8 cellular contexts compared by ENCODE assay signal in genomic region chr10:119489572-119490326, GRCh38. TPM values are rescaled to one million over a fixed set of nuclear protein-coding genes. Genes with fewer than 3 reads are reported as not detected.
DNase-seq lines count a peak whose midpoint lies in the region; ATAC-seq and TF ChIP-seq lines count a peak whose summit lies in the region.

No MANE protein-coding gene starts in this region.

- no peaks in the 10 kb centered on the region for H3K9me3 Mint-ChIP-seq in progenitor cell of endocrine pancreas (ENCODE audit: low read depth)

- H3K4me3 ChIP-seq in AG04449 (ENCODE audit: low read depth, low read length) (peak overlapping the region; percentile 52), fibroblast of villous mesenchyme (ENCODE audit: low read depth, low read length) (peak overlapping the region; percentile 51)

- H3K36me3 Mint-ChIP-seq in progenitor cell of endocrine pancreas (ENCODE audit: insufficient read depth), result no peaks in the 10 kb centered on the region

- peak overlapping the region; percentile 60 for H3K4me3 Mint-ChIP-seq in progenitor cell of endocrine pancreas (ENCODE audit: low read depth)

- ATAC-seq in HG02852 (IDR thresholded peaks at IDR 0.05; ENCODE audit: unreplicated experiment), result peak; percentile 81

- DNase-seq in AG04449 (ENCODE audit: low read depth, low spot score), result no peak
- peak; percentile 84 for DNase-seq in GM13976 (ENCODE audit: low spot score)
- DNase-seq in NCI-H748 treated with DMSO at 0.1 percent for 48 hours (lab: John Stamatoyannopoulos, UW), result peak; percentile 6
- peak; percentile 67 for DNase-seq in activated T-cell treated with anti-CD3 and anti-CD28 coated beads for 48 hours (ENCODE audit: low read depth)
- no peak for DNase-seq in fibroblast of villous mesenchyme (ENCODE audit: low read depth)
- peak; percentile 74 for DNase-seq in progenitor cell of endocrine pancreas (ENCODE audit: low spot score, unreplicated experiment)
- DNase-seq in Ammon's horn (ENCODE audit: low spot score), result no peak

- TF ChIP-seq CTCF in AG04449 (IDR thresholded peaks at IDR 0.05; ENCODE audit: insufficient read depth, low read length, missing control alignments) (peak; percentile 91), GM13976 (IDR thresholded peaks at IDR 0.05; ENCODE audit: borderline replicate concordance, control extremely low read depth, extremely low read depth, insufficient read depth, missing control alignments) (peak; percentile 80), fibroblast of villous mesenchyme (IDR thresholded peaks at IDR 0.05; ENCODE audit: insufficient read depth, low read depth, low read length) (peak; percentile 93), progenitor cell of endocrine pancreas (IDR thresholded peaks at IDR 0.05; ENCODE audit: unreplicated experiment) (peak; percentile 84)

- in situ Hi-C loops in GM13976 (cut with MboI; ENCODE audit: low sequenced_read_pairs, unreplicated experiment), result no loop called here

- peaks cover 3% of the 10 kb centered on the region for H3K27me3 Mint-ChIP-seq in progenitor cell of endocrine pancreas

- no peak overlapping the region for H3K27ac Mint-ChIP-seq in progenitor cell of endocrine pancreas

- POLR2A ChIA-PET in AG04449 (lab: Yijun Ruan, JAX), result interaction anchor here (0.6 to 1.0 kb wide), 2 partner anchors 53 to 329 kb away, joined by 3 read pairs; partner anchors contain the start of gene RGS10

- CTCF ChIA-PET in AG04449 (lab: Yijun Ruan, JAX), result interaction anchor here (0.6 to 6.3 kb wide), 33 partner anchors 8 to 295 kb away, joined by 3 to 62 read pairs (median 3); partner anchors contain the start of genes GRK5 and TIAL1

- H3K4me1 Mint-ChIP-seq in progenitor cell of endocrine pancreas (ENCODE audit: low read depth), result peaks cover 4% of the 10 kb centered on the region

RNA-seq across cellular contexts. Expression of gene RGS10, which starts 52.8 kb away (rescaled TPM):
- total RNA-seq in fibroblast of villous mesenchyme, result 35.4 and 50.9 TPM in 2 replicates
- total RNA-seq in progenitor cell of endocrine pancreas, result 0.96 and 2.0 TPM in 2 replicates

Comparison
In these comparisons a context has a peak if more than half of its experiments do, and no peak if none do; other contexts are left out.
1. DNase-seq: peak in GM13976 (single experiment), NCI-H748 treated with DMSO at 0.1 percent for 48 hours (single experiment), activated T-cell treated with anti-CD3 and anti-CD28 coated beads for 48 hours (single experiment) and progenitor cell of endocrine pancreas (single experiment); none in AG04449 (single experiment), fibroblast of villous mesenchyme (single experiment) and Ammon's horn (single experiment).
2. RNA of gene RGS10, which starts 52.8 kb away (total RNA-seq): 35.4 to 50.9 TPM in fibroblast of villous mesenchyme; 0.96 to 2.0 TPM in progenitor cell of endocrine pancreas; every median in the first group is over 10 times any median in the second.
3. Peak in every context shown above with its lines, with median percentiles within 50 percentile points of each other: CTCF ChIP-seq.